ENCODE assay signal across 10 cellular contexts in genomic region chr4:76423159-76423558, GRCh38. TPM values are rescaled to one million over a fixed set of nuclear protein-coding genes. Genes with fewer than 3 reads are reported as not detected.
"Had no signal": no experiment of that assay in that cellular context is flagged by ENCODE, and none has a peak within 500 bp of the region (broad histone marks: within the 10 kb centered on the region; RNA-seq: fewer than 3 reads in every experiment).

No MANE protein-coding gene starts in this region.

RNA-seq across cellular contexts. Expression of gene CCDC158, which starts 2.2 kb away (rescaled TPM):
- total RNA-seq: naive thymus-derived CD8-positive, alpha-beta T cell; natural killer cell; natural killer cell treated with Interleukin-12 subunit alpha and Interleukin-12 subunit beta and Interleukin-15 and Interleukin-18, amount 100 ng/mL, for 72 hours; neural crest cell; osteocyte; progenitor cell of endocrine pancreas; pulmonary artery endothelial cell; smooth muscle cell had no signal
- polyA plus RNA-seq: naive thymus-derived CD8-positive, alpha-beta T cell; neural cell; psoas muscle; smooth muscle cell had no signal

RNA-seq across cellular contexts. Expression of gene SHROOM3, which starts 11.9 kb away (rescaled TPM):
- total RNA-seq: naive thymus-derived CD8-positive, alpha-beta T cell; natural killer cell treated with Interleukin-12 subunit alpha and Interleukin-12 subunit beta and Interleukin-15 and Interleukin-18, amount 100 ng/mL, for 72 hours had no signal
- polyA plus RNA-seq: naive thymus-derived CD8-positive, alpha-beta T cell had no signal
